ENCODE assay signal across 10 cellular contexts in genomic region chr7:92169529-92169928, GRCh38. TPM values are rescaled to one million over a fixed set of nuclear protein-coding genes. Genes with fewer than 3 reads are reported as not detected.
"Had no signal": no experiment of that assay in that cellular context is flagged by ENCODE, and none has a peak within 500 bp of the region (broad histone marks: within the 10 kb centered on the region; RNA-seq: fewer than 3 reads in every experiment).

No MANE protein-coding gene starts in this region.

RNA-seq across cellular contexts. Expression of gene LRRD1, which starts 9.4 kb away (rescaled TPM):
- total RNA-seq: colonic mucosa, endodermal cell, epithelial cell of proximal tubule, esophagus mucosa, esophagus squamous epithelium, fibroblast of villous mesenchyme, gastrocnemius medialis had no signal
- polyA plus RNA-seq: foreskin keratinocyte, heart left ventricle, heart right ventricle had no signal
